In genomic region chr4:24603343-24603742, GRCh38 we compare ENCODE assay signal across 18 cellular contexts. TPM values are rescaled to one million over a fixed set of nuclear protein-coding genes. Genes with fewer than 3 reads are reported as not detected.
DNase-seq lines count a peak whose midpoint lies in the region; ATAC-seq and TF ChIP-seq lines count a peak whose summit lies in the region.
"Had no signal": no experiment of that assay in that cellular context is flagged by ENCODE, and none has a peak within 500 bp of the region (broad histone marks: within the 10 kb centered on the region; RNA-seq: fewer than 3 reads in every experiment).

No MANE protein-coding gene starts in this region.

- H3K36me3 Mint-ChIP-seq in effector memory CD8-positive, alpha-beta T cell (ENCODE audit: insufficient read depth), result no peaks in the 10 kb centered on the region
- H3K36me3 Mint-ChIP-seq: CD8-positive, alpha-beta memory T cell had no signal

- peak overlapping the region; percentile 50 for H2AK5ac ChIP-seq in mesenchymal stem cell (ENCODE audit: low read length, severe bottlenecking)

- intact Hi-C loops in heart right ventricle (cut with DNase I), result no loop called here
- intact Hi-C loops in right cardiac atrium (cut with DNase I), result no loop called here

- H3K23ac ChIP-seq in mesenchymal stem cell (ENCODE audit: low read length in 2 of 2), result no peak overlapping the region

- no peak overlapping the region for H3K4me2 ChIP-seq in mesenchymal stem cell (ENCODE audit: low read length, poor library complexity, severe bottlenecking)
- H3K4me2 ChIP-seq: GM23338 had no signal

- no peak overlapping the region for H2BK12ac ChIP-seq in mesenchymal stem cell (ENCODE audit: low read length in 2 of 2)

- DNase-seq in NCI-H446 treated with DMSO at 0.1 percent for 48 hours (lab: John Stamatoyannopoulos, UW) (peak; percentile 15), heart right ventricle (peak; percentile 13 to 21), right cardiac atrium (peak in 2 of 3 donors; percentile 55 to 84), mesenchymal stem cell (no peak), Kasumi-1 (lab: John Stamatoyannopoulos, UW) (no peak)
- no peak for DNase-seq in effector memory CD8-positive, alpha-beta T cell
- no peak for DNase-seq in activated effector memory CD4-positive, alpha-beta T cell treated with anti-CD3 and anti-CD28 coated beads, Interleukin-2, amount 50 U/mL, for 16 hours
- DNase-seq: CD8-positive, alpha-beta memory T cell; COR-L47; DMS 273 treated with DMSO at 0.1 percent for 48 hours; DMS53; DND-41; EL; HCEC 1CT had no signal

- no peak overlapping the region for H3K18ac ChIP-seq in mesenchymal stem cell (ENCODE audit: low read depth in 1 of 2, low read length in 2 of 2)

- H3K9me3 ChIP-seq in heart right ventricle, result no peaks in the 10 kb centered on the region
- no peaks in the 10 kb centered on the region for H3K9me3 ChIP-seq in right cardiac atrium (ENCODE audit: control insufficient read depth, low read length)
- no peaks in the 10 kb centered on the region for H3K9me3 ChIP-seq in mesenchymal stem cell (ENCODE audit: control insufficient read depth, low read length)

- H4K8ac ChIP-seq in mesenchymal stem cell (ENCODE audit: low read length), result no peak overlapping the region

- H2BK120ac ChIP-seq in mesenchymal stem cell (ENCODE audit: low read depth, low read length), result no peak overlapping the region

- H2AFZ ChIP-seq in mesenchymal stem cell (ENCODE audit: low read depth, low read length), result no peak overlapping the region

- WGBS in heart right ventricle, 2 donors, result 55 to 65% methylated on average over 6 of the region's 6 CpGs
- WGBS in right cardiac atrium, result 51% methylated on average over 6 of the region's 6 CpGs
- 85% methylated on average over 6 of the region's 6 CpGs for WGBS in mesenchymal stem cell

- no peaks in the 10 kb centered on the region for H3K9me3 Mint-ChIP-seq in effector memory CD8-positive, alpha-beta T cell
- H3K9me3 Mint-ChIP-seq: CD8-positive, alpha-beta memory T cell; GM23338 had no signal

- H3K4me1 Mint-ChIP-seq in effector memory CD8-positive, alpha-beta T cell (ENCODE audit: low read depth in 2 of 2), result peaks cover 0 to 4% of the 10 kb centered on the region in 2 donors
- H3K4me1 Mint-ChIP-seq: B cell had no signal

- H3K14ac ChIP-seq in mesenchymal stem cell (ENCODE audit: low read length in 2 of 2), result no peak overlapping the region

- no peak overlapping the region for H3K9ac ChIP-seq in mesenchymal stem cell (ENCODE audit: low read length)
- H3K9ac ChIP-seq: BLaER1 treated with 17β-estradiol and CSF1 and Interleukin-3, amounts not matched to agents 10 nM and 100 nM had no signal

- H3K4me3 Mint-ChIP-seq in effector memory CD8-positive, alpha-beta T cell, result no peak overlapping the region
- H3K4me3 Mint-ChIP-seq: B cell; CD8-positive, alpha-beta memory T cell; GM23338 had no signal

- ATAC-seq in heart right ventricle (peak in 6 of 8 donors; percentile 51 to 87 (median 78)), right cardiac atrium (peak; percentile 81 to 87)
- ATAC-seq in effector memory CD8-positive, alpha-beta T cell (replicated peaks), result no peak
- ATAC-seq: GM12878, GM23338 had no signal

- H3K36me3 ChIP-seq in heart right ventricle, result no peaks in the 10 kb centered on the region
- H3K36me3 ChIP-seq in mesenchymal stem cell (ENCODE audit: control insufficient read depth in 1 of 2, insufficient read depth in 2 of 2, low read depth in 1 of 2, low read length in 2 of 2), result no peaks in the 10 kb centered on the region
- H3K36me3 ChIP-seq: BLaER1 treated with 17β-estradiol and CSF1 and Interleukin-3, amounts not matched to agents 10 nM and 100 nM had no signal

- H4K91ac ChIP-seq in mesenchymal stem cell (ENCODE audit: low read length), result no peak overlapping the region

- H3K4ac ChIP-seq in mesenchymal stem cell (ENCODE audit: low read depth in 1 of 2, low read length in 2 of 2), result no peak overlapping the region

- H2BK15ac ChIP-seq in mesenchymal stem cell (ENCODE audit: low read depth, poor library complexity, severe bottlenecking), result no peak overlapping the region

- H3K27ac ChIP-seq in heart right ventricle (peak overlapping the region in 1 of 10 donors; percentile 17), right cardiac atrium (ENCODE audit: low read length) (no peak overlapping the region), mesenchymal stem cell (ENCODE audit: low read length, poor library complexity, severe bottlenecking) (no peak overlapping the region)
- H3K27ac ChIP-seq: BLaER1 treated with 17β-estradiol and CSF1 and Interleukin-3, amounts not matched to agents 10 nM and 100 nM had no signal

- H3K27ac Mint-ChIP-seq in effector memory CD8-positive, alpha-beta T cell, result no peak overlapping the region
- H3K27ac Mint-ChIP-seq: B cell; CD8-positive, alpha-beta memory T cell; GM23338 had no signal

- H3K27me3 ChIP-seq in heart right ventricle, result no peaks in the 10 kb centered on the region
- H3K27me3 ChIP-seq in right cardiac atrium (ENCODE audit: control insufficient read depth, insufficient read depth), result no peaks in the 10 kb centered on the region
- H3K27me3 ChIP-seq in mesenchymal stem cell (ENCODE audit: control insufficient read depth in 1 of 2, insufficient read depth in 1 of 2, low read length in 2 of 2), result no peaks in the 10 kb centered on the region
- H3K27me3 ChIP-seq: BLaER1 treated with 17β-estradiol and CSF1 and Interleukin-3, amounts not matched to agents 10 nM and 100 nM had no signal

- H3K79me1 ChIP-seq in mesenchymal stem cell (replicated peaks; ENCODE audit: low read length, poor library complexity, severe bottlenecking), result peaks cover 1% of the 10 kb centered on the region

- no peak overlapping the region for H2BK5ac ChIP-seq in mesenchymal stem cell (ENCODE audit: low read depth, low read length, poor library complexity, severe bottlenecking)

- peaks cover 0 to 7% (median 0%) of the 10 kb centered on the region in 9 donors for H3K4me1 ChIP-seq in heart right ventricle
- H3K4me1 ChIP-seq in right cardiac atrium (ENCODE audit: control insufficient read depth, insufficient read depth, low read length), result no peaks in the 10 kb centered on the region
- H3K4me1 ChIP-seq in mesenchymal stem cell (ENCODE audit: control insufficient read depth, insufficient read depth, low read depth, low read length), result peaks cover 12% of the 10 kb centered on the region

- TF ChIP-seq CTCF in heart right ventricle (IDR thresholded peaks at IDR 0.05), result no peak

- H3K27me3 Mint-ChIP-seq in effector memory CD8-positive, alpha-beta T cell, result peaks cover 8 to 29% of the 10 kb centered on the region in 2 donors

- H3K4me3 ChIP-seq in heart right ventricle (no peak overlapping the region), right cardiac atrium (ENCODE audit: low read length) (no peak overlapping the region), mesenchymal stem cell (ENCODE audit: insufficient read depth in 1 of 2, low read depth in 1 of 2, low read length in 2 of 2) (no peak overlapping the region)
- H3K4me3 ChIP-seq: BLaER1 treated with 17β-estradiol and CSF1 and Interleukin-3, amounts not matched to agents 10 nM and 100 nM; GM12878; GM23338 had no signal

RNA-seq across cellular contexts. Expression of gene DHX15, which starts 19.0 kb away (rescaled TPM):
- total RNA-seq in heart right ventricle (10 to 100 TPM; 42.5 to 69.6 (median 48.0) TPM), right cardiac atrium (10 to 100 TPM; 61.9 to 78.6 (median 65.2) TPM)
- polyA plus RNA-seq in heart right ventricle (10 to 100 TPM; 32.9 to 47.7 TPM), right cardiac atrium (37.8 TPM)
- 59.8 TPM for polyA plus RNA-seq in mesenchymal stem cell (2013, experiment 1 of 2)
- 60.3 TPM for polyA plus RNA-seq in mesenchymal stem cell (2013, experiment 2 of 2)

Comparison
In these comparisons a context has a peak if more than half of its experiments do, and no peak if none do; other contexts are left out.
1. DNase-seq: peak in NCI-H446 treated with DMSO at 0.1 percent for 48 hours (single experiment), heart right ventricle (2 of 2) and right cardiac atrium (2 of 3); none in mesenchymal stem cell (single experiment), Kasumi-1 (0 of 2), effector memory CD8-positive, alpha-beta T cell (0 of 3) and activated effector memory CD4-positive, alpha-beta T cell treated with anti-CD3 and anti-CD28 coated beads, Interleukin-2, amount 50 U/mL, for 16 hours (single experiment).